25 cellular contexts compared by ENCODE assay signal in genomic region chr7:133115596-133115995, GRCh38. TPM values are rescaled to one million over a fixed set of nuclear protein-coding genes. Genes with fewer than 3 reads are reported as not detected.
A peak's percentile ranks its signal among the peaks of the same experiment; 100 is the strongest.
DNase-seq lines count a peak whose midpoint lies in the region; ATAC-seq and TF ChIP-seq lines count a peak whose summit lies in the region.
"Had no signal": no experiment of that assay in that cellular context is flagged by ENCODE, and none has a peak within 500 bp of the region (broad histone marks: within the 10 kb centered on the region; RNA-seq: fewer than 3 reads in every experiment).

No MANE protein-coding gene starts in this region.

- H4K5ac ChIP-seq in mesendoderm (ENCODE audit: low read length), result no peak overlapping the region

- POLR2A ChIA-PET in CD8-positive, alpha-beta memory T cell (lab: Charles Lee), result no interaction called here

- no peak overlapping the region for H3K27ac Mint-ChIP-seq in endodermal cell
- no peak overlapping the region for H3K27ac Mint-ChIP-seq in CD8-positive, alpha-beta memory T cell

- ATAC-seq in Right ventricle myocardium inferior, result peak; percentile 46
- ATAC-seq in HG03571 (IDR thresholded peaks at IDR 0.05; ENCODE audit: unreplicated experiment), result no peak
- ATAC-seq: Panc1 had no signal

- H3K4me3 ChIP-seq in endodermal cell (ENCODE audit: low read length), result no peak overlapping the region
- H3K4me3 ChIP-seq in mesendoderm (ENCODE audit: low read length), result no peak overlapping the region
- H3K4me3 ChIP-seq in CD8-positive, alpha-beta memory T cell (ENCODE audit: low read length), result no peak overlapping the region
- H3K4me3 ChIP-seq: MG63, SK-N-MC had no signal

- no peaks in the 10 kb centered on the region for H3K36me3 Mint-ChIP-seq in endodermal cell (ENCODE audit: low read depth)
- no peaks in the 10 kb centered on the region for H3K36me3 Mint-ChIP-seq in CD8-positive, alpha-beta memory T cell
- H3K36me3 Mint-ChIP-seq: CD4-positive, alpha-beta memory T cell had no signal

- H2AK5ac ChIP-seq in mesendoderm (ENCODE audit: low read length), result no peak overlapping the region

- no peaks in the 10 kb centered on the region for H3K79me2 ChIP-seq in mesendoderm (ENCODE audit: control insufficient read depth, insufficient read depth, low read length)

- DNase-seq in Right ventricle myocardium inferior (ENCODE audit: missing footprints), result no peak
- no peak for DNase-seq in cardiac septum (ENCODE audit: low spot score)
- DNase-seq in NCI-H187 (lab: John Stamatoyannopoulos, UW), result peak; percentile 46 to 82
- peak; percentile 70 for DNase-seq in endodermal cell
- peak; percentile 54 for DNase-seq in mesendoderm
- no peak for DNase-seq in mucosa of gallbladder (ENCODE audit: low spot score)
- no peak for DNase-seq in CD8-positive, alpha-beta memory T cell
- DNase-seq: C1 segment of cervical spinal cord; Caco-2; CD4-positive, alpha-beta memory T cell; GF-D8; H9; KBM-7; MG63; NCI-H1105 treated with DMSO at 0.1 percent for 48 hours; NCI-H1694; NCI-H2107; NCI-H446 treated with DMSO at 0.1 percent for 48 hours; NCI-H526; NCI-H82; SIG-M5 had no signal

- H3K27me3 Mint-ChIP-seq in endodermal cell (ENCODE audit: insufficient read depth), result peaks cover 31% of the 10 kb centered on the region
- peaks cover 12 to 49% of the 10 kb centered on the region in 2 donors for H3K27me3 Mint-ChIP-seq in CD8-positive, alpha-beta memory T cell

- H2BK15ac ChIP-seq in mesendoderm (replicated peaks; ENCODE audit: low read depth), result no peak overlapping the region

- no peak overlapping the region for H2BK5ac ChIP-seq in mesendoderm (ENCODE audit: low read length)

- H3K27me3 ChIP-seq in endodermal cell (ENCODE audit: control insufficient read depth, insufficient read depth, low read length, poor library complexity, severe bottlenecking), result no peaks in the 10 kb centered on the region
- H3K27me3 ChIP-seq in mesendoderm (ENCODE audit: insufficient read depth, low read length, poor library complexity), result no peaks in the 10 kb centered on the region
- H3K27me3 ChIP-seq in CD8-positive, alpha-beta memory T cell (ENCODE audit: insufficient read depth, low read length, poor library complexity, severe bottlenecking), result no peaks in the 10 kb centered on the region
- H3K27me3 ChIP-seq: MG63 had no signal

- H3K27ac ChIP-seq in endodermal cell (ENCODE audit: low read depth, low read length), result no peak overlapping the region
- H3K27ac ChIP-seq in mesendoderm (ENCODE audit: low read depth, low read length), result no peak overlapping the region
- no peak overlapping the region for H3K27ac ChIP-seq in CD8-positive, alpha-beta memory T cell (ENCODE audit: low read depth, low read length)
- H3K27ac ChIP-seq: RWPE1, SK-N-MC had no signal

- peaks cover 2% of the 10 kb centered on the region for H3K9me3 ChIP-seq in endodermal cell (ENCODE audit: control insufficient read depth, low read length)
- no peaks in the 10 kb centered on the region for H3K9me3 ChIP-seq in CD8-positive, alpha-beta memory T cell (ENCODE audit: low read length)
- H3K9me3 ChIP-seq: Caco-2, MG63 had no signal

- no peak for TF ChIP-seq CTCF in endodermal cell (conservative IDR thresholded peaks at IDR 0.05)

- 55 to 100% methylated on average over 1 to 3 of the region's 3 CpGs for WGBS in endodermal cell (ENCODE audit: insufficient coverage in 1 of 2, insufficient read length in 1 of 2), 2 experiments
- WGBS in mesendoderm (ENCODE audit: extremely low coverage, insufficient coverage, low lambda C conversion rate), result no CpG with 5 or more reads among the region's 3 CpGs

- H4K8ac ChIP-seq in mesendoderm (ENCODE audit: low read depth, low read length), result no peak overlapping the region

- H3K4me2 ChIP-seq in mesendoderm (ENCODE audit: low read length), result no peak overlapping the region

- CTCF ChIA-PET in CD8-positive, alpha-beta memory T cell (lab: Charles Lee), result no interaction called here

- peaks cover 5% of the 10 kb centered on the region for H3K4me1 ChIP-seq in endodermal cell (ENCODE audit: control insufficient read depth, insufficient read depth, low read length)
- H3K4me1 ChIP-seq in mesendoderm (ENCODE audit: control insufficient read depth, low read depth, low read length), result no peaks in the 10 kb centered on the region
- H3K4me1 ChIP-seq in CD8-positive, alpha-beta memory T cell (ENCODE audit: insufficient read depth, low read length), result no peaks in the 10 kb centered on the region
- H3K4me1 ChIP-seq: Caco-2 had no signal

- H3K4me3 Mint-ChIP-seq in endodermal cell, result no peak overlapping the region
- H3K4me3 Mint-ChIP-seq in CD8-positive, alpha-beta memory T cell, result no peak overlapping the region
- H3K4me3 Mint-ChIP-seq: H9 had no signal

- intact Hi-C loops in Right ventricle myocardium inferior (cut with DNase I) (no loop called here), cardiac septum (cut with DNase I) (no loop called here)

- H2BK120ac ChIP-seq in mesendoderm (ENCODE audit: low read depth, low read length), result no peak overlapping the region

- H3K36me3 ChIP-seq in endodermal cell (ENCODE audit: control insufficient read depth, insufficient read depth, low read length), result no peaks in the 10 kb centered on the region
- no peaks in the 10 kb centered on the region for H3K36me3 ChIP-seq in mesendoderm (ENCODE audit: control insufficient read depth, insufficient read depth, low read length)
- no peaks in the 10 kb centered on the region for H3K36me3 ChIP-seq in CD8-positive, alpha-beta memory T cell (ENCODE audit: insufficient read depth, low read length)
- H3K36me3 ChIP-seq: MG63 had no signal

- peak overlapping the region; percentile 42 for H3K56ac ChIP-seq in mesendoderm (ENCODE audit: low read length)

- H3K79me1 ChIP-seq in mesendoderm (ENCODE audit: low read length), result no peaks in the 10 kb centered on the region

- no peak overlapping the region for H3K18ac ChIP-seq in mesendoderm (ENCODE audit: low read length)

- H3K4me1 Mint-ChIP-seq in endodermal cell, result peaks cover 26% of the 10 kb centered on the region
- H3K4me1 Mint-ChIP-seq in CD8-positive, alpha-beta memory T cell, result no peaks in the 10 kb centered on the region

- H3K9ac ChIP-seq in endodermal cell (ENCODE audit: extremely low read depth, low read length, poor library complexity, severe bottlenecking) (no peak overlapping the region), mesendoderm (ENCODE audit: low read length) (no peak overlapping the region)

- no peak overlapping the region for H3K4ac ChIP-seq in mesendoderm (ENCODE audit: low read depth, low read length)

- H3K9me3 Mint-ChIP-seq in endodermal cell, result peaks cover 2% of the 10 kb centered on the region
- H3K9me3 Mint-ChIP-seq in CD8-positive, alpha-beta memory T cell, result peaks cover 0 to 2% (median 0%) of the 10 kb centered on the region in 5 donors

- H3K23ac ChIP-seq in mesendoderm (ENCODE audit: low read length), result no peak overlapping the region

RNA-seq across cellular contexts. Expression of gene CHCHD3, which starts 33.7 kb away (rescaled TPM):
- total RNA-seq in Right ventricle myocardium inferior (169 TPM), cardiac septum (138 TPM), endodermal cell (10 to 100 TPM; 70.4 to 75.2 TPM), mucosa of gallbladder (42.2 TPM)
- polyA plus RNA-seq in endodermal cell (2013, experiment 1 of 2), result 92.4 TPM
- 86.5 TPM for polyA plus RNA-seq in endodermal cell (2013, experiment 2 of 2)
- 126 TPM for polyA plus RNA-seq in mesendoderm (2013, experiment 1 of 2)
- 129 TPM for polyA plus RNA-seq in mesendoderm (2013, experiment 2 of 2)
- 10 to 100 TPM; 86.9 to 87.6 TPM for total RNA-seq in CD8-positive, alpha-beta memory T cell
- polyA plus RNA-seq in CD8-positive, alpha-beta memory T cell, result 59.1 TPM

Comparison
In these comparisons a context has a peak if more than half of its experiments do, and no peak if none do; other contexts are left out.
1. DNase-seq: peak in NCI-H187 (2 of 2), endodermal cell (single experiment) and mesendoderm (single experiment); none in Right ventricle myocardium inferior (single experiment), cardiac septum (single experiment), mucosa of gallbladder (single experiment) and CD8-positive, alpha-beta memory T cell (0 of 5).